In the genomic region with DNA sequence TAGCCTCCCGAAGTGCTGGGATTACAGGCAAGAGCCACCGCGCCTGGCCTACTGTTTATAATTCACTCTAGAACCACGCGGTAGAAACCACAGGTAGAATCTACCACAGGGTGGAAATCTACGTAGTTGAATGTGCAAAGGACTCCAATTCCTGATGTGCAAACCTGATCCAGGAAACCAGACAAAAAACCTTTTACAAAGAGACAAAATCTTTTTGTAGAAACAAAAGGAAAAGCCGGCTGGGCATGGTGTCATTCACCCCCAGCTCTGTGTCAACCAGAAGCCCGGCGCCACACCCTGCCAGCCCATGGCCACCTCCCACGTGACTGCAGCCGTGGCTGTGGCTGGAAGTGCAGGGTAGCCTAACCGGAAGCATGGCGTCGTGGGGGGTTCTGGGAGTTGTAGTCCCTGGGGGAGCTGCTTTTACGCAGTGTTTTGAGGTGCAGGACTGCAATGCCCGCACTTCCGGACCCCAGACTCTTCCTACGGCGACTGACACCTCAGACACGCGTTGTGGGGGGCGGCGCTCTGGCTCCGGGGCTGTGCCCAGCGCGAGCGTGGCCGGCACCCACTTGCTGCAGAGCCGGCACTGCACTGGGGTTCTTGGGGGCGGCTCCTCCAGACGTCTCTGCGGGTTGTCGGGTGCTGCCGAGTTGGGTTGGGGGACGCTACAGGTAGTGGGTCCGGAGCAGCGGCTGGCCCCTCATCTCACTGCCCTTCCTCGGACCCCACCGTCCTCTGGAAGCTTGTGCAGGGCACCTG, we compare ENCODE assay signal across 8 cellular contexts. TPM values are rescaled to one million over a fixed set of nuclear protein-coding genes. Genes with fewer than 3 reads are reported as not detected.
A peak's percentile ranks its signal among the peaks of the same experiment; 100 is the strongest.
DNase-seq lines count a peak whose midpoint lies in the region; ATAC-seq and TF ChIP-seq lines count a peak whose summit lies in the region.

No MANE protein-coding gene starts in this region.

- H3K4me1 ChIP-seq in endodermal cell (ENCODE audit: control insufficient read depth, insufficient read depth, low read length): no peaks in the 10 kb centered on the region

- 9 to 14% methylated on average over 23 to 39 of the region's 39 CpGs for WGBS in endodermal cell (ENCODE audit: insufficient coverage in 1 of 2, insufficient read length in 1 of 2), 2 experiments

- peak; percentile 98 for ATAC-seq in GM21367 (IDR thresholded peaks at IDR 0.05; ENCODE audit: unreplicated experiment)
- peak; percentile 97 for ATAC-seq in activated CD8-positive, alpha-beta memory T cell treated with anti-CD3 and anti-CD28 coated beads, Interleukin-2, amount 10 ng/mL, durations not matched to agents 7 days and 5 days

- peak overlapping the region; percentile 72 for H3K4me3 Mint-ChIP-seq in activated CD8-positive, alpha-beta memory T cell treated with anti-CD3 and anti-CD28 coated beads, Interleukin-2, amount 10 ng/mL, durations not matched to agents 7 days and 5 days
- peak overlapping the region; percentile 81 for H3K4me3 Mint-ChIP-seq in endodermal cell

- peaks cover 22% of the 10 kb centered on the region for H3K4me1 Mint-ChIP-seq in activated CD8-positive, alpha-beta memory T cell treated with anti-CD3 and anti-CD28 coated beads, Interleukin-2, amount 10 ng/mL, durations not matched to agents 7 days and 5 days
- H3K4me1 Mint-ChIP-seq in endodermal cell: peaks cover 2% of the 10 kb centered on the region

- no peaks in the 10 kb centered on the region for H3K9me3 ChIP-seq in endodermal cell (ENCODE audit: control insufficient read depth, low read length)

- no peaks in the 10 kb centered on the region for H3K27me3 Mint-ChIP-seq in activated CD8-positive, alpha-beta memory T cell treated with anti-CD3 and anti-CD28 coated beads, Interleukin-2, amount 10 ng/mL, durations not matched to agents 7 days and 5 days
- peaks cover 8% of the 10 kb centered on the region for H3K27me3 Mint-ChIP-seq in endodermal cell (ENCODE audit: insufficient read depth)

- CTCF ChIA-PET in activated CD8-positive, alpha-beta memory T cell treated with anti-CD3 and anti-CD28 coated beads, Interleukin-2, amount 10 ng/mL, durations not matched to agents 7 days and 5 days (lab: Charles Lee): interaction anchor here (0.5 to 1.4 kb wide), 9 partner anchors 13 to 614 kb away, joined by 3 to 11 read pairs (median 3); a partner anchor contains a TSS

- peak overlapping the region; percentile 92 for H3K27ac Mint-ChIP-seq in activated CD8-positive, alpha-beta memory T cell treated with anti-CD3 and anti-CD28 coated beads, Interleukin-2, amount 10 ng/mL, durations not matched to agents 7 days and 5 days
- peak overlapping the region; percentile 70 for H3K27ac Mint-ChIP-seq in endodermal cell

- no peaks in the 10 kb centered on the region for H3K36me3 Mint-ChIP-seq in activated CD8-positive, alpha-beta memory T cell treated with anti-CD3 and anti-CD28 coated beads, Interleukin-2, amount 10 ng/mL, durations not matched to agents 7 days and 5 days
- no peaks in the 10 kb centered on the region for H3K36me3 Mint-ChIP-seq in endodermal cell (ENCODE audit: low read depth)

- H3K9me3 Mint-ChIP-seq in activated CD8-positive, alpha-beta memory T cell treated with anti-CD3 and anti-CD28 coated beads, Interleukin-2, amount 10 ng/mL, durations not matched to agents 7 days and 5 days (ENCODE audit: low read depth): no peaks in the 10 kb centered on the region
- no peaks in the 10 kb centered on the region for H3K9me3 Mint-ChIP-seq in endodermal cell

- peak overlapping the region; percentile 62 for H3K27ac ChIP-seq in endodermal cell (ENCODE audit: low read depth, low read length)

- H3K27me3 ChIP-seq in endodermal cell (ENCODE audit: control insufficient read depth, insufficient read depth, low read length, poor library complexity, severe bottlenecking): no peaks in the 10 kb centered on the region

- DNase-seq in Caki2 (ENCODE audit: low read depth) (peak; percentile 94), HT1080 (ENCODE audit: low read depth) (peak; percentile 94), NOMO-1 (lab: John Stamatoyannopoulos, UW; ENCODE audit: unreplicated experiment in 2 of 2) (peak; percentile 92 to 96), endodermal cell (peak; percentile 98), mesenteric fat pad (ENCODE audit: low spot score) (peak; percentile 98)
- peak; percentile 99 for DNase-seq in activated CD8-positive, alpha-beta memory T cell treated with anti-CD3 and anti-CD28 coated beads, Interleukin-2, amount 10 ng/mL, durations not matched to agents 7 days and 5 days
- peak; percentile 95 for DNase-seq in stimulated activated CD8-positive, alpha-beta memory T cell treated with anti-CD3 and anti-CD28 coated beads, Interleukin-15, amount 100 ng/mL, for 1 hour (ENCODE audit: low read depth)

- TF ChIP-seq CTCF in endodermal cell (conservative IDR thresholded peaks at IDR 0.05): no peak

- H3K9ac ChIP-seq in endodermal cell (ENCODE audit: extremely low read depth, low read length, poor library complexity, severe bottlenecking): no peak overlapping the region

- peak overlapping the region; percentile 82 for H3K4me3 ChIP-seq in endodermal cell (ENCODE audit: low read length)

- in situ Hi-C loops in Caki2 (cut with HindIII; ENCODE audit: low pct_unique_long_range_greater_than_20kb, low sequenced_read_pairs): no loop called here

- H3K36me3 ChIP-seq in endodermal cell (ENCODE audit: control insufficient read depth, insufficient read depth, low read length): no peaks in the 10 kb centered on the region

RNA-seq across cellular contexts. Expression of a gene that starts 41.5 kb away (rescaled TPM):
- 26.8 and 29.0 TPM in 2 replicates for total RNA-seq in Caki2 (2014; rRNA removed; shearing (Covaris generic); ENCODE audit: low replicate concordance)
- 29.6 and 30.5 TPM in 2 replicates for total RNA-seq in HT1080 (2014; rRNA removed; shearing (Covaris generic))
- polyA plus RNA-seq in HT1080 (2015; cell fraction: cytosol; rRNA removed): 25.7 and 28.2 TPM in 2 replicates
- polyA plus RNA-seq in HT1080 (2015; cell fraction: nucleus; rRNA removed): 62.5 and 71.3 TPM in 2 replicates
- total RNA-seq in activated CD8-positive, alpha-beta memory T cell treated with anti-CD3 and anti-CD28 coated beads, Interleukin-2, amount 10 ng/mL, durations not matched to agents 7 days and 5 days: 10 to 100 TPM; 30.4 to 36.3 TPM
- total RNA-seq in endodermal cell (10 to 100 TPM; 39.5 to 44.1 TPM), mesenteric fat pad (33.8 TPM)
- 28.5 TPM for polyA plus RNA-seq in endodermal cell (2013, experiment 1 of 2)
- 27.1 TPM for polyA plus RNA-seq in endodermal cell (2013, experiment 2 of 2)

RNA-seq across cellular contexts. Expression of a gene that starts 57.7 kb away (rescaled TPM):
- total RNA-seq in Caki2 (2014; rRNA removed; shearing (Covaris generic); ENCODE audit: low replicate concordance): not detected in 2 replicates
- total RNA-seq in HT1080 (2014; rRNA removed; shearing (Covaris generic)): not detected in 2 replicates
- polyA plus RNA-seq in HT1080 (2015; cell fraction: cytosol; rRNA removed): not detected in 2 replicates
- 0.68 TPM in 1 of 2 replicates, not detected in the other for polyA plus RNA-seq in HT1080 (2015; cell fraction: nucleus; rRNA removed)
- total RNA-seq in activated CD8-positive, alpha-beta memory T cell treated with anti-CD3 and anti-CD28 coated beads, Interleukin-2, amount 10 ng/mL, durations not matched to agents 7 days and 5 days: not detected
- not detected for total RNA-seq in endodermal cell
- polyA plus RNA-seq in endodermal cell (2013, experiment 1 of 2): 0.36 TPM
- polyA plus RNA-seq in endodermal cell (2013, experiment 2 of 2): not detected
- not detected for total RNA-seq in mesenteric fat pad

Comparison
In these comparisons a context has a peak if more than half of its experiments do, and no peak if none do; other contexts are left out.
1. Peak in every context shown above with its lines: DNase-seq, ATAC-seq, H3K4me3 ChIP-seq and H3K27ac ChIP-seq.